Comparison of ENCODE assay signal across 26 cellular contexts in the genomic region with DNA sequence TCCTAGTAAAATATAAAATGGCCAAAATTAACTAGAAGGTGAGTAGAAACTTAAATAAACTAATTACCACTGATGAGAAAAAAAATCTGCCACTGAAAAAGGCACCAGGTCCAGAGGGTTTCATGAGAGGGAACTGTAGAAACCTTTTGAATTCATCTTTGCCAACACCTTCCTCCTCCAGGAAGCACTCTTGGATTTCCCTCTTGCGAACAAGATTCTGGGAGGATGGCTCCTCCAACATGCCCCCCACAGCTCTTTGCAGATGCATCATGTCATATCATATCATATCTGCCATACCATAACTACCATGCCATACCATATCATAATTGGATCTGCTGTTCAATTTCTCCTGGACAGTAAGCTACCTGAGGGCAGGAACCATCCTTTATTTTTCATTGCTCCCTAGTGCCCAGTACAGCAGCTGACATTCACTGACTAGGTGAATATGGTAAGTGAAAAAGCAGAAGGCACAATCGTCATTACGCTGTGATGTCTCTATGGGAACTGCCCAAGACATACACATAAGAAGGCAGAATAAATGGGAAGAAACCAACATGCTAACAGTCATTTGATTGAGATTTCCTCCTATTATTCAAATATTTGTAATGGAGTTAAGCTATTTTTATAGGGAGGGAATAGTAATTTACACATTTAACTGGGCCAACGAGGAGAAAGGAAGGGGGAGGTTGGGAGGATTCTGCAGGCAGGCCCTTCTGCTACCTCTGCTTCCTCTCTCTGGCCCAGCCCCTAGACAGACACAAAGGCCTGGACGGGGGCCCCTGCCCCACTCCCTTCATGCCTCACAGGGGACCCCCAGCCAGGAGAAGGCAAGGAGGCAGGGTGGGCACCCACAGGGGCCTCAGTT.
DNase-seq lines count a peak whose midpoint lies in the region; ATAC-seq and TF ChIP-seq lines count a peak whose summit lies in the region.
"Had no signal": no experiment of that assay in that cellular context is flagged by ENCODE, and none has a peak within 500 bp of the region (broad histone marks: within the 10 kb centered on the region; RNA-seq: fewer than 3 reads in every experiment).

No MANE protein-coding gene starts in this region.

- H3K9me3 ChIP-seq in right atrium auricular region (no peaks in the 10 kb centered on the region), heart right ventricle (peaks cover 0 to 4% (median 0%) of the 10 kb centered on the region in 11 donors)
- H3K9me3 ChIP-seq: testis, vagina had no signal

- H3K36me3 ChIP-seq in right atrium auricular region, result no peaks in the 10 kb centered on the region
- H3K36me3 ChIP-seq in heart right ventricle, result peaks cover 0 to 34% (median 0%) of the 10 kb centered on the region in 9 donors
- H3K36me3 ChIP-seq: vagina had no signal

- intact Hi-C loops in heart right ventricle (cut with DNase I), result loop anchor here in 1 of 10 donors (10.0 kb wide), 1 partner anchor 57 kb away; no protein-coding TSS in a partner anchor

- H3K4me3 Mint-ChIP-seq in endothelial cell (ENCODE audit: unreplicated experiment) (peak overlapping the region; percentile 72), type B pancreatic cell (peak overlapping the region; percentile 39)
- H3K4me3 Mint-ChIP-seq: activated CD4-positive, alpha-beta T cell treated with anti-CD3 and anti-CD28 coated beads, Interleukin-2, amount 10 ng/mL, durations not matched to agents 24 days and 14 days; activated naive CD8-positive, alpha-beta T cell treated with anti-CD3 and anti-CD28 coated beads for 36 hours; HFFc6; IgD-negative memory B cell; naive thymus-derived CD8-positive, alpha-beta T cell; stimulated activated memory B cell treated with anti-CD40 and anti-IgM and Interleukin-4, amounts not matched to agents 10 μg/mL and 1 μg/mL and 100 μg/mL, for 72 hours; T-helper 1 cell treated with Interleukin-12 subunit alpha and Interleukin-12 subunit beta and Interleukin-4 antibody, amounts not matched to agents 30 μg/mL and 1 μg/mL, for 36 hours had no signal

- H3K27me3 ChIP-seq in right atrium auricular region (no peaks in the 10 kb centered on the region), heart right ventricle (no peaks in the 10 kb centered on the region)
- H3K27me3 ChIP-seq: testis, vagina had no signal

- peak; percentile 7 for DNase-seq in right atrium auricular region (ENCODE audit: low spot score)
- DNase-seq in heart right ventricle, result no peak
- DNase-seq in MV-4-11 (lab: John Stamatoyannopoulos, UW), result peak; percentile 21
- DNase-seq in endothelial cell (ENCODE audit: low spot score), result no peak
- DNase-seq in type B pancreatic cell (ENCODE audit: extremely low spot score, unreplicated experiment), result no peak
- DNase-seq in activated T-cell treated with anti-CD3 and anti-CD28 coated beads, Interleukin-2, amount 50 U/mL, for 1 hour, result no peak
- DNase-seq in germinal center (ENCODE audit: low spot score), result no peak
- DNase-seq: activated CD4-positive, alpha-beta T cell treated with anti-CD3 and anti-CD28 coated beads, Interleukin-2, amount 10 ng/mL, durations not matched to agents 24 days and 14 days; activated naive CD8-positive, alpha-beta T cell treated with anti-CD3 and anti-CD28 coated beads for 36 hours; central memory CD4-positive, alpha-beta T cell; HFFc6; left colon; midbrain; naive thymus-derived CD8-positive, alpha-beta T cell; NCI-H1694; NCI-H2171; NCI-H524 treated with DMSO at 0.1 percent for 48 hours; stimulated activated CD4-positive, alpha-beta T cell treated with anti-CD3 and anti-CD28 coated beads, Interleukin-2, amount 100 ng/mL, for 48 hours; testis had no signal

- no peak overlapping the region for H3K4me3 ChIP-seq in right atrium auricular region
- no peak overlapping the region for H3K4me3 ChIP-seq in heart right ventricle
- H3K4me3 ChIP-seq: smooth muscle cell, testis, vagina had no signal

- H3K27me3 Mint-ChIP-seq in endothelial cell (ENCODE audit: unreplicated experiment), result peaks cover 17% of the 10 kb centered on the region
- H3K27me3 Mint-ChIP-seq in type B pancreatic cell, result peaks cover 19% of the 10 kb centered on the region
- H3K27me3 Mint-ChIP-seq: activated CD4-positive, alpha-beta T cell treated with anti-CD3 and anti-CD28 coated beads, Interleukin-2, amount 10 ng/mL, durations not matched to agents 24 days and 14 days; naive thymus-derived CD8-positive, alpha-beta T cell; stimulated activated memory B cell treated with anti-CD40 and anti-IgM and Interleukin-4, amounts not matched to agents 10 μg/mL and 1 μg/mL and 100 μg/mL, for 72 hours had no signal

- H3K36me3 Mint-ChIP-seq in endothelial cell (ENCODE audit: low read depth, unreplicated experiment) (peaks cover 32% of the 10 kb centered on the region), type B pancreatic cell (peaks cover 4% of the 10 kb centered on the region)
- H3K36me3 Mint-ChIP-seq: activated naive CD8-positive, alpha-beta T cell treated with anti-CD3 and anti-CD28 coated beads for 36 hours had no signal

- H3K27ac ChIP-seq in right atrium auricular region (no peak overlapping the region), heart right ventricle (no peak overlapping the region)
- H3K27ac ChIP-seq: C4-2B, testis, vagina had no signal

- H3K9me3 Mint-ChIP-seq in endothelial cell (ENCODE audit: unreplicated experiment) (no peaks in the 10 kb centered on the region), type B pancreatic cell (no peaks in the 10 kb centered on the region)
- H3K9me3 Mint-ChIP-seq: activated CD4-positive, alpha-beta T cell treated with anti-CD3 and anti-CD28 coated beads, Interleukin-2, amount 10 ng/mL, durations not matched to agents 24 days and 14 days; activated naive CD8-positive, alpha-beta T cell treated with anti-CD3 and anti-CD28 coated beads for 36 hours; HFFc6; IgD-negative memory B cell; naive thymus-derived CD8-positive, alpha-beta T cell; stimulated activated memory B cell treated with anti-CD40 and anti-IgM and Interleukin-4, amounts not matched to agents 10 μg/mL and 1 μg/mL and 100 μg/mL, for 72 hours; T-helper 1 cell treated with Interleukin-12 subunit alpha and Interleukin-12 subunit beta and Interleukin-4 antibody, amounts not matched to agents 30 μg/mL and 1 μg/mL, for 36 hours had no signal

- TF ChIP-seq CTCF in right atrium auricular region (IDR thresholded peaks at IDR 0.05) (no peak), heart right ventricle (IDR thresholded peaks at IDR 0.05) (no peak), endothelial cell (IDR thresholded peaks at IDR 0.05; ENCODE audit: unreplicated experiment) (no peak), type B pancreatic cell (conservative IDR thresholded peaks at IDR 0.05) (no peak)

- H3K4me1 Mint-ChIP-seq in endothelial cell (ENCODE audit: unreplicated experiment) (peaks cover 34% of the 10 kb centered on the region), type B pancreatic cell (ENCODE audit: unreplicated experiment) (peaks cover 12% of the 10 kb centered on the region)

- peaks cover 0 to 14% of the 10 kb centered on the region in 2 donors for H3K4me1 ChIP-seq in right atrium auricular region
- H3K4me1 ChIP-seq in heart right ventricle, result peaks cover 5 to 28% (median 10%) of the 10 kb centered on the region in 9 donors
- H3K4me1 ChIP-seq: testis had no signal

- WGBS in heart right ventricle, 2 donors, result 71 to 77% methylated on average over 5 of the region's 5 CpGs

- peak overlapping the region; percentile 13 for H3K27ac Mint-ChIP-seq in endothelial cell (ENCODE audit: unreplicated experiment)
- peak overlapping the region; percentile 27 for H3K27ac Mint-ChIP-seq in type B pancreatic cell
- H3K27ac Mint-ChIP-seq: activated CD4-positive, alpha-beta T cell treated with anti-CD3 and anti-CD28 coated beads, Interleukin-2, amount 10 ng/mL, durations not matched to agents 24 days and 14 days; activated naive CD8-positive, alpha-beta T cell treated with anti-CD3 and anti-CD28 coated beads for 36 hours; HFFc6; IgD-negative memory B cell; naive thymus-derived CD8-positive, alpha-beta T cell; stimulated activated memory B cell treated with anti-CD40 and anti-IgM and Interleukin-4, amounts not matched to agents 10 μg/mL and 1 μg/mL and 100 μg/mL, for 72 hours; T-helper 1 cell treated with Interleukin-12 subunit alpha and Interleukin-12 subunit beta and Interleukin-4 antibody, amounts not matched to agents 30 μg/mL and 1 μg/mL, for 36 hours had no signal

- ATAC-seq in heart right ventricle (no peak), GM21447 (IDR thresholded peaks at IDR 0.05; ENCODE audit: unreplicated experiment) (no peak)
- ATAC-seq: left colon; naive thymus-derived CD8-positive, alpha-beta T cell; stimulated activated memory B cell treated with anti-CD40 and anti-IgM and Interleukin-4, amounts not matched to agents 10 μg/mL and 1 μg/mL and 100 μg/mL, for 72 hours had no signal

Comparison
In these comparisons a context has a peak if more than half of its experiments do, and no peak if none do; other contexts are left out.
1. DNase-seq: peak in right atrium auricular region (single experiment) and MV-4-11 (single experiment); none in heart right ventricle (0 of 2), endothelial cell (single experiment), type B pancreatic cell (single experiment), activated T-cell treated with anti-CD3 and anti-CD28 coated beads, Interleukin-2, amount 50 U/mL, for 1 hour (single experiment) and germinal center (single experiment).